In the genomic region with DNA sequence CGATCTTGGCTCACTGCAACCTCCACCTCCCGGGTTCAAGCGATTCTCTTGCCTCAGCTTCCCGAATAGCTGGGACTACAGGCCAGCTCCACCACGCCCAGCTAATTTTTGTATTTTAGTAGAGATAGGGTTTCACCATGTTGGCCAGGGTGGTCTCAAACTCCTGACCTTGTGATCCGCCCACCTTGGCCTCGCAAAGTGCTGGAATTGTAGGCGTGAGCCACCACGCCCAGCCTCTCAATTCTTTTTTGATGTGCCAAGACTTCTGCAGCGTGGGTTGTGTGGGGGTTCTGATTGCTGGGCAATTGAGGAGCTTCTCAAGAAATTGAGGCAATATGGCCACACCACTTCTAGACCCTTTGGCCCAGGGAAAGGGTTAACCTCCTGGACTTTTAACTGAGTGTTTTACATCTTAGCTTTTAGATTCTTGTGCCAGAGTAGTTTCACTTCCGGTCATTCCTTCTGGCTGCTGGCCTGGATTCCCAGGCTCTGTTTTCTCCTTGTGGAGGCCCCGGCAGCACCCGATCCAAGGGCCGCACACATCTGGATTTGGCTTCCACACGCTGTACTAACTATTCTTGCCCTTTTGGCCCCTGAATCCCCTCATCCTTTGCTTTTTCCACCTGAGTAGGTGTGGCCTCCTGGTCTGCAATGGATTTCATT, we compare ENCODE assay signal across 10 cellular contexts. TPM values are rescaled to one million over a fixed set of nuclear protein-coding genes. Genes with fewer than 3 reads are reported as not detected.
DNase-seq lines count a peak whose midpoint lies in the region; ATAC-seq and TF ChIP-seq lines count a peak whose summit lies in the region.
"Had no signal": no experiment of that assay in that cellular context is flagged by ENCODE, and none has a peak within 500 bp of the region (broad histone marks: within the 10 kb centered on the region; RNA-seq: fewer than 3 reads in every experiment).

No MANE protein-coding gene starts in this region.

- peaks cover 5% of the 10 kb centered on the region for H4K20me1 ChIP-seq in H9 (ENCODE audit: control insufficient read depth, insufficient read depth, insufficient read length)

- H3K27ac Mint-ChIP-seq in H9, result peak overlapping the region; percentile 30 to 95 (median 79); a peak in 5 of 7 replicates

- H3K23ac ChIP-seq in H9 (ENCODE audit: insufficient read length, low read depth, low read length), result no peak overlapping the region

- H3K4me3 Mint-ChIP-seq in H9, result no peak overlapping the region

- WGBS in H9 (ENCODE audit: extremely low coverage, insufficient read length, low lambda C conversion rate), result no CpG with 5 or more reads among the region's 15 CpGs

- intact Hi-C loops in lower lobe of right lung (cut with DNase I), result no loop called here

- H3K4me1 ChIP-seq in H9 (ENCODE audit: insufficient read depth, low read length), result no peaks in the 10 kb centered on the region
- H3K4me1 ChIP-seq in duodenal mucosa (ENCODE audit: control insufficient read depth in 1 of 2, insufficient read depth in 2 of 2, low read length in 2 of 2), result peaks cover 24 to 28% of the 10 kb centered on the region in 2 donors
- peaks cover 33% of the 10 kb centered on the region for H3K4me1 ChIP-seq in lower lobe of right lung
- peaks cover 20% of the 10 kb centered on the region for H3K4me1 ChIP-seq in stomach smooth muscle (ENCODE audit: control insufficient read depth, insufficient read depth, low read length)

- H4K91ac ChIP-seq in H9 (ENCODE audit: insufficient read length, low read depth, low read length), result no peak overlapping the region

- H3K27me3 ChIP-seq in H9 (ENCODE audit: insufficient read depth, low read length), result no peaks in the 10 kb centered on the region
- no peaks in the 10 kb centered on the region for H3K27me3 ChIP-seq in duodenal mucosa (ENCODE audit: control insufficient read depth in 1 of 2, insufficient read depth in 2 of 2, low read length in 2 of 2)
- no peaks in the 10 kb centered on the region for H3K27me3 ChIP-seq in lower lobe of right lung (ENCODE audit: low read depth)
- no peaks in the 10 kb centered on the region for H3K27me3 ChIP-seq in stomach smooth muscle (ENCODE audit: control insufficient read depth in 1 of 2, insufficient read depth in 2 of 2, low read length in 2 of 2)
- H3K27me3 ChIP-seq: SJSA1 had no signal

- H3T11ph ChIP-seq in H9 (ENCODE audit: low read length), result no peak overlapping the region

- no peak overlapping the region for H3K27ac ChIP-seq in H9 (ENCODE audit: insufficient read length, low read depth, low read length)
- H3K27ac ChIP-seq in duodenal mucosa (ENCODE audit: low read depth, low read length), result peak overlapping the region; percentile 43
- peak overlapping the region; percentile 74 for H3K27ac ChIP-seq in lower lobe of right lung
- no peak overlapping the region for H3K27ac ChIP-seq in stomach smooth muscle (ENCODE audit: low read length)
- H3K27ac ChIP-seq: SJSA1 had no signal

- peaks cover 51% of the 10 kb centered on the region; the same call in 1 of the 2 replicates for H3K79me2 ChIP-seq in H9 (ENCODE audit: insufficient read depth, low read length)

- H3K9me3 ChIP-seq in H9 (ENCODE audit: control insufficient read depth, low read depth, low read length), result no peaks in the 10 kb centered on the region
- H3K9me3 ChIP-seq in duodenal mucosa (ENCODE audit: control insufficient read depth in 1 of 2, low read length in 2 of 2), result no peaks in the 10 kb centered on the region
- no peaks in the 10 kb centered on the region for H3K9me3 ChIP-seq in lower lobe of right lung
- no peaks in the 10 kb centered on the region for H3K9me3 ChIP-seq in stomach smooth muscle (ENCODE audit: control insufficient read depth in 2 of 2, low read length in 2 of 2)
- H3K9me3 ChIP-seq: SJSA1 had no signal

- H3K18ac ChIP-seq in H9 (ENCODE audit: insufficient read length, low read depth, low read length), result no peak overlapping the region

- peaks cover 14 to 17% of the 10 kb centered on the region in 2 experiments for H3K4me1 Mint-ChIP-seq in H9

- H3K9me3 Mint-ChIP-seq in H9, result peaks cover 5 to 6% of the 10 kb centered on the region in 2 experiments; a peak in 4 of 5 replicates

- H2BK12ac ChIP-seq in H9 (ENCODE audit: insufficient read length, low read depth, low read length), result no peak overlapping the region

- no peak overlapping the region for H3K56ac ChIP-seq in H9 (ENCODE audit: insufficient read length, low read depth, low read length)

- H3K4me3 ChIP-seq in duodenal mucosa (ENCODE audit: low read depth in 1 of 2, low read length in 2 of 2), result peak overlapping the region; percentile 38 to 59
- H3K4me3 ChIP-seq in lower lobe of right lung, result peak overlapping the region; percentile 27
- peak overlapping the region; percentile 46 to 49 for H3K4me3 ChIP-seq in stomach smooth muscle (ENCODE audit: low read length in 2 of 2)
- H3K4me3 ChIP-seq: SJSA1 had no signal

- H3K4me2 ChIP-seq in H9 (ENCODE audit: insufficient read depth, insufficient read length, low read length), result no peak overlapping the region

- H2BK15ac ChIP-seq in H9 (ENCODE audit: low read depth, low read length), result no peak overlapping the region

- H3K27me3 Mint-ChIP-seq in H9 (ENCODE audit: low read depth), result no peaks in the 10 kb centered on the region

- H2AFZ ChIP-seq in H9 (ENCODE audit: low read length), result no peak overlapping the region

- H3K14ac ChIP-seq in H9 (ENCODE audit: insufficient read depth, low read length), result no peak overlapping the region

- H4K5ac ChIP-seq in H9 (ENCODE audit: insufficient read length, low read depth, low read length), result no peak overlapping the region

- H4K8ac ChIP-seq in H9 (replicated peaks; ENCODE audit: insufficient read length, low read depth, low read length), result no peak overlapping the region

- no peak overlapping the region for H3K4ac ChIP-seq in H9 (ENCODE audit: low read depth, low read length)

- H2BK20ac ChIP-seq in H9 (ENCODE audit: low read depth, low read length, poor library complexity, severe bottlenecking), result no peak overlapping the region

- DNase-seq in H9, result no peak
- no peak for DNase-seq in lower lobe of right lung
- DNase-seq in activated CD4-positive, alpha-beta T cell treated with anti-CD3 and anti-CD28 coated beads for 48 hours, result no peak
- DNase-seq in activated CD8-positive, alpha-beta memory T cell treated with anti-CD3 and anti-CD28 coated beads, Interleukin-2, amount 50 U/mL, for 4 hours, result no peak
- no peak for DNase-seq in NCI-H1048 (lab: John Stamatoyannopoulos, UW)
- DNase-seq: activated T-cell treated with anti-CD3 and anti-CD28 coated beads, Interleukin-2, amount 50 U/mL, for 1 hour had no signal

- no peak overlapping the region for H2BK5ac ChIP-seq in H9 (ENCODE audit: insufficient read length, low read length)

- no peak overlapping the region for H3K9ac ChIP-seq in H9 (ENCODE audit: extremely low read depth, insufficient read length, low read length)
- peak overlapping the region; percentile 48 to 56 for H3K9ac ChIP-seq in duodenal mucosa (ENCODE audit: low read depth in 1 of 2, low read length in 2 of 2)
- H3K9ac ChIP-seq in stomach smooth muscle (ENCODE audit: low read length in 2 of 2), result peak overlapping the region; percentile 51 to 64

- peaks cover 3% of the 10 kb centered on the region for H3K23me2 ChIP-seq in H9 (ENCODE audit: insufficient read length, low read depth, low read length, poor library complexity, severe bottlenecking)

- ATAC-seq in lower lobe of right lung, result peak; percentile 46 to 70
- no peak for ATAC-seq in HG03460 (IDR thresholded peaks at IDR 0.05; ENCODE audit: unreplicated experiment)

- H3K36me3 ChIP-seq in duodenal mucosa (ENCODE audit: control insufficient read depth in 1 of 2, insufficient read depth in 2 of 2, low read length in 2 of 2) (peaks cover 4% of the 10 kb centered on the region in 2 donors), lower lobe of right lung (no peaks in the 10 kb centered on the region), stomach smooth muscle (ENCODE audit: control insufficient read depth in 2 of 2, insufficient read depth in 2 of 2, low read length in 2 of 2) (no peaks in the 10 kb centered on the region)

- no peak overlapping the region for H2AK5ac ChIP-seq in H9 (ENCODE audit: insufficient read length, low read length)

- H3K36me3 Mint-ChIP-seq in H9 (ENCODE audit: insufficient read depth in 1 of 3, low read depth in 3 of 3), result peaks cover 22 to 33% (median 24%) of the 10 kb centered on the region in 3 experiments

- peaks cover 3% of the 10 kb centered on the region for H3K79me1 ChIP-seq in H9 (ENCODE audit: insufficient read depth, low read depth, low read length, poor library complexity, severe bottlenecking)

- TF ChIP-seq CTCF in H9 (conservative IDR thresholded peaks at IDR 0.05) (no peak), lower lobe of right lung (IDR thresholded peaks at IDR 0.05) (no peak)

- H2BK120ac ChIP-seq in H9 (ENCODE audit: low read depth, low read length, poor library complexity, severe bottlenecking), result no peak overlapping the region

RNA-seq across cellular contexts. Expression of gene SMARCA4, which starts 14.7 kb away (rescaled TPM):
- 245 and 261 TPM in 2 replicates for total RNA-seq in H9 (2021)
- total RNA-seq in lower lobe of right lung, result 85.0 TPM

RNA-seq across cellular contexts. Expression of gene TIMM29, which starts 46.9 kb away (rescaled TPM):
- 23.4 and 26.8 TPM in 2 replicates for total RNA-seq in H9 (2021)
- 17.3 TPM for total RNA-seq in lower lobe of right lung

RNA-seq across cellular contexts. Expression of gene YIPF2, which starts 47.1 kb away (rescaled TPM):
- total RNA-seq in H9 (2021) (58.2 and 60.2 TPM in 2 replicates), lower lobe of right lung (42.2 TPM)

Comparison
In these comparisons a context has a peak if more than half of its experiments do, and no peak if none do; other contexts are left out.
1. H3K27ac ChIP-seq: peak in duodenal mucosa (single experiment) and lower lobe of right lung (single experiment); none in H9 (single experiment) and stomach smooth muscle (single experiment).
2. Peak in every context shown above with its lines, with median percentiles within 50 percentile points of each other: H3K4me3 ChIP-seq.